1 cellular context compared by ENCODE assay signal in the genomic region with DNA sequence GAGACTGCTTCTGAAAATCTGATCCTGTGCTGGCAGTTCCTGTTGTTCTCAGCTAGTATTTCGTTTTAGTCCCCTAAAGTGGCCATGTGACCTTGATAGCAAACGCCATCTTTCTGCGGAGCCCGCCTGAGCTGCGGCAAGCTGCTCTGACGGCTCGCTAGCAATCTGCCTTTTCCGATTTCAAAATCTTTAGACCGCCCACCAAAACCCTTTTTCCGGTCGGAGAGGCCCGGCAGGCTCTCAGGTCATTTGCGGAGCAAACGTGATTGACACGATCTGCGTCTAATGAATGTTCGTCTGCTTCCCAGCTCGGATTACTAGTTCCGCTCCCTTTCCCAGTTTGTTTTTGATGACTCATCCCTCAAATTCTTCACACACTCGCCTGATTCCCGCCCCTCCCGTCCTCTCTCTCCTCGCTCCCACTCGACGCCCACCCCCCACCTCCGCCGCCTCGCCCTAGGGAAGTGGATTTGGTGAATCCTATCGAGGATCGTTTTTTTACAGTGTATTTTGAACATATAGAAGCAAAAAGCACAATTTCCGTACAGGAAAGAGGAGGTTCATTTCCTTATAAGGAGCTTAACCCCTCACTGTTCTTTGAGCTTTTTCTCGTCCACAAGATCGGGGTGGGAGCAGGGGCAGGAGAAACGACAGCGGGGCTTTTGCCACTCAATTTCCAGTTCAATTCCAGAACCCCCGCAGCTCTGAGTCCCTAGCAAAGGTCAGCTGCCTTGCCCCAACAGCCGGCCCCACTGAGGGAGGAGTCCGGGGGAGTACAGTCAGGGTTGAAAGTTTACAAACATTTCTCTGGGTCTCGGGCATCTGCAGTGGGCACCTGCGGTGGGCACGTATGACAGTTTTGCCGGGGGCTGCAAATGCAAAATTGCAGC.
A peak's percentile ranks its signal among the peaks of the same experiment; 100 is the strongest.
TF ChIP-seq lines count a peak whose summit lies in the region.

No MANE protein-coding gene starts in this region.

TF ChIP-seq in SK-N-SH, 30 proteins besides CTCF, POLR2A, EP300 and RAD21 (continued from another document):
- TF ChIP-seq, protein P1, sequence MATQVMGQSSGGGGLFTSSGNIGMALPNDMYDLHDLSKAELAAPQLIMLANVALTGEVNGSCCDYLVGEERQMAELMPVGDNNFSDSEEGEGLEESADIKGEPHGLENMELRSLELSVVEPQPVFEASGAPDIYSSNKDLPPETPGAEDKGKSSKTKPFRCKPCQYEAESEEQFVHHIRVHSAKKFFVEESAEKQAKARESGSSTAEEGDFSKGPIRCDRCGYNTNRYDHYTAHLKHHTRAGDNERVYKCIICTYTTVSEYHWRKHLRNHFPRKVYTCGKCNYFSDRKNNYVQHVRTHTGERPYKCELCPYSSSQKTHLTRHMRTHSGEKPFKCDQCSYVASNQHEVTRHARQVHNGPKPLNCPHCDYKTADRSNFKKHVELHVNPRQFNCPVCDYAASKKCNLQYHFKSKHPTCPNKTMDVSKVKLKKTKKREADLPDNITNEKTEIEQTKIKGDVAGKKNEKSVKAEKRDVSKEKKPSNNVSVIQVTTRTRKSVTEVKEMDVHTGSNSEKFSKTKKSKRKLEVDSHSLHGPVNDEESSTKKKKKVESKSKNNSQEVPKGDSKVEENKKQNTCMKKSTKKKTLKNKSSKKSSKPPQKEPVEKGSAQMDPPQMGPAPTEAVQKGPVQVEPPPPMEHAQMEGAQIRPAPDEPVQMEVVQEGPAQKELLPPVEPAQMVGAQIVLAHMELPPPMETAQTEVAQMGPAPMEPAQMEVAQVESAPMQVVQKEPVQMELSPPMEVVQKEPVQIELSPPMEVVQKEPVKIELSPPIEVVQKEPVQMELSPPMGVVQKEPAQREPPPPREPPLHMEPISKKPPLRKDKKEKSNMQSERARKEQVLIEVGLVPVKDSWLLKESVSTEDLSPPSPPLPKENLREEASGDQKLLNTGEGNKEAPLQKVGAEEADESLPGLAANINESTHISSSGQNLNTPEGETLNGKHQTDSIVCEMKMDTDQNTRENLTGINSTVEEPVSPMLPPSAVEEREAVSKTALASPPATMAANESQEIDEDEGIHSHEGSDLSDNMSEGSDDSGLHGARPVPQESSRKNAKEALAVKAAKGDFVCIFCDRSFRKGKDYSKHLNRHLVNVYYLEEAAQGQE (IDR thresholded peaks at IDR 0.05; ENCODE audit: low read depth, low read length): 0 out of 2 replicates have a peak, but pooled peaks have one; percentile 3
- no peak; the same call in 1 of the 2 replicates for TF ChIP-seq SIN3A (IDR thresholded peaks at IDR 0.05; ENCODE audit: borderline replicate concordance, low read depth, low read length)
- TF ChIP-seq POLR2AphosphoS5 (IDR thresholded peaks at IDR 0.05; ENCODE audit: low read depth, low read length): peak; percentile 87
- TF ChIP-seq, protein P2, sequence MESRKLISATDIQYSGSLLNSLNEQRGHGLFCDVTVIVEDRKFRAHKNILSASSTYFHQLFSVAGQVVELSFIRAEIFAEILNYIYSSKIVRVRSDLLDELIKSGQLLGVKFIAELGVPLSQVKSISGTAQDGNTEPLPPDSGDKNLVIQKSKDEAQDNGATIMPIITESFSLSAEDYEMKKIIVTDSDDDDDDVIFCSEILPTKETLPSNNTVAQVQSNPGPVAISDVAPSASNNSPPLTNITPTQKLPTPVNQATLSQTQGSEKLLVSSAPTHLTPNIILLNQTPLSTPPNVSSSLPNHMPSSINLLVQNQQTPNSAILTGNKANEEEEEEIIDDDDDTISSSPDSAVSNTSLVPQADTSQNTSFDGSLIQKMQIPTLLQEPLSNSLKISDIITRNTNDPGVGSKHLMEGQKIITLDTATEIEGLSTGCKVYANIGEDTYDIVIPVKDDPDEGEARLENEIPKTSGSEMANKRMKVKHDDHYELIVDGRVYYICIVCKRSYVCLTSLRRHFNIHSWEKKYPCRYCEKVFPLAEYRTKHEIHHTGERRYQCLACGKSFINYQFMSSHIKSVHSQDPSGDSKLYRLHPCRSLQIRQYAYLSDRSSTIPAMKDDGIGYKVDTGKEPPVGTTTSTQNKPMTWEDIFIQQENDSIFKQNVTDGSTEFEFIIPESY (IDR thresholded peaks at IDR 0.05; ENCODE audit: borderline replicate concordance, low read depth): no peak
- TF ChIP-seq EZH2phosphoT487 (IDR thresholded peaks at IDR 0.05; ENCODE audit: borderline replicate concordance, low read depth): no peak
- no peak for TF ChIP-seq NFIC (IDR thresholded peaks at IDR 0.05; ENCODE audit: borderline replicate concordance)
- peak; percentile 72 for TF ChIP-seq JUND (IDR thresholded peaks at IDR 0.05)
- TF ChIP-seq, protein P3, sequence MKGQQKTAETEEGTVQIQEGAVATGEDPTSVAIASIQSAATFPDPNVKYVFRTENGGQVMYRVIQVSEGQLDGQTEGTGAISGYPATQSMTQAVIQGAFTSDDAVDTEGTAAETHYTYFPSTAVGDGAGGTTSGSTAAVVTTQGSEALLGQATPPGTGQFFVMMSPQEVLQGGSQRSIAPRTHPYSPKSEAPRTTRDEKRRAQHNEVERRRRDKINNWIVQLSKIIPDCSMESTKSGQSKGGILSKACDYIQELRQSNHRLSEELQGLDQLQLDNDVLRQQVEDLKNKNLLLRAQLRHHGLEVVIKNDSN (IDR thresholded peaks at IDR 0.05; ENCODE audit: borderline replicate concordance, low read depth): peak; percentile 79
- TF ChIP-seq, protein P4, sequence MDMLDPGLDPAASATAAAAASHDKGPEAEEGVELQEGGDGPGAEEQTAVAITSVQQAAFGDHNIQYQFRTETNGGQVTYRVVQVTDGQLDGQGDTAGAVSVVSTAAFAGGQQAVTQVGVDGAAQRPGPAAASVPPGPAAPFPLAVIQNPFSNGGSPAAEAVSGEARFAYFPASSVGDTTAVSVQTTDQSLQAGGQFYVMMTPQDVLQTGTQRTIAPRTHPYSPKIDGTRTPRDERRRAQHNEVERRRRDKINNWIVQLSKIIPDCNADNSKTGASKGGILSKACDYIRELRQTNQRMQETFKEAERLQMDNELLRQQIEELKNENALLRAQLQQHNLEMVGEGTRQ (IDR thresholded peaks at IDR 0.05; ENCODE audit: borderline replicate concordance, low read depth, low read length): no peak
- no peak for TF ChIP-seq FOXJ3 (CRISPR knock-in tag; IDR thresholded peaks at IDR 0.05)
- peak; percentile 82; the same call in 1 of the 2 replicates for TF ChIP-seq MXI1 (IDR thresholded peaks at IDR 0.05; ENCODE audit: low read depth, low read length)
- TF ChIP-seq GATA2 (CRISPR knock-in tag; IDR thresholded peaks at IDR 0.05): no peak
- peak; percentile 83 for TF ChIP-seq GABPA (IDR thresholded peaks at IDR 0.05; ENCODE audit: low read depth)
- TF ChIP-seq, protein P5, sequence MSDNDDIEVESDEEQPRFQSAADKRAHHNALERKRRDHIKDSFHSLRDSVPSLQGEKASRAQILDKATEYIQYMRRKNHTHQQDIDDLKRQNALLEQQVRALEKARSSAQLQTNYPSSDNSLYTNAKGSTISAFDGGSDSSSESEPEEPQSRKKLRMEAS (IDR thresholded peaks at IDR 0.05; ENCODE audit: low read depth): peak; percentile 82
- TF ChIP-seq TAF1 (IDR thresholded peaks at IDR 0.05; ENCODE audit: borderline replicate concordance, low read depth, low read length): peak; percentile 82
- TF ChIP-seq, protein P6, sequence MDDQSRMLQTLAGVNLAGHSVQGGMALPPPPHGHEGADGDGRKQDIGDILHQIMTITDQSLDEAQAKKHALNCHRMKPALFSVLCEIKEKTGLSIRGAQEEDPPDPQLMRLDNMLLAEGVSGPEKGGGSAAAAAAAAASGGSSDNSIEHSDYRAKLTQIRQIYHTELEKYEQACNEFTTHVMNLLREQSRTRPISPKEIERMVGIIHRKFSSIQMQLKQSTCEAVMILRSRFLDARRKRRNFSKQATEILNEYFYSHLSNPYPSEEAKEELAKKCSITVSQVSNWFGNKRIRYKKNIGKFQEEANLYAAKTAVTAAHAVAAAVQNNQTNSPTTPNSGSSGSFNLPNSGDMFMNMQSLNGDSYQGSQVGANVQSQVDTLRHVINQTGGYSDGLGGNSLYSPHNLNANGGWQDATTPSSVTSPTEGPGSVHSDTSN (IDR thresholded peaks at IDR 0.05): peak; percentile 99
- 0 out of 2 replicates have a peak, but pooled peaks have one; percentile 26 for TF ChIP-seq ELF1 (IDR thresholded peaks at IDR 0.05)
- TF ChIP-seq RFX5 (IDR thresholded peaks at IDR 0.05; ENCODE audit: low read length): no peak
- peak; percentile 46 for TF ChIP-seq CHD2 (IDR thresholded peaks at IDR 0.05; ENCODE audit: low read length, partially characterized antibody)
- TF ChIP-seq, protein P7, sequence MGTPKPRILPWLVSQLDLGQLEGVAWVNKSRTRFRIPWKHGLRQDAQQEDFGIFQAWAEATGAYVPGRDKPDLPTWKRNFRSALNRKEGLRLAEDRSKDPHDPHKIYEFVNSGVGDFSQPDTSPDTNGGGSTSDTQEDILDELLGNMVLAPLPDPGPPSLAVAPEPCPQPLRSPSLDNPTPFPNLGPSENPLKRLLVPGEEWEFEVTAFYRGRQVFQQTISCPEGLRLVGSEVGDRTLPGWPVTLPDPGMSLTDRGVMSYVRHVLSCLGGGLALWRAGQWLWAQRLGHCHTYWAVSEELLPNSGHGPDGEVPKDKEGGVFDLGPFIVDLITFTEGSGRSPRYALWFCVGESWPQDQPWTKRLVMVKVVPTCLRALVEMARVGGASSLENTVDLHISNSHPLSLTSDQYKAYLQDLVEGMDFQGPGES (IDR thresholded peaks at IDR 0.05; ENCODE audit: low read depth, low read length): peak; percentile 70
- TF ChIP-seq MEF2A (IDR thresholded peaks at IDR 0.05; ENCODE audit: borderline replicate concordance, low read depth): no peak
- TF ChIP-seq NRF1 (IDR thresholded peaks at IDR 0.05; ENCODE audit: low read depth, low read length): no peak
- no peak for TF ChIP-seq TEAD4 (IDR thresholded peaks at IDR 0.05; ENCODE audit: borderline replicate concordance, insufficient read depth)
- TF ChIP-seq SMC3 (IDR thresholded peaks at IDR 0.05; ENCODE audit: low read depth, low read length): no peak
